ENCODE assay signal across 10 cellular contexts in the genomic region with DNA sequence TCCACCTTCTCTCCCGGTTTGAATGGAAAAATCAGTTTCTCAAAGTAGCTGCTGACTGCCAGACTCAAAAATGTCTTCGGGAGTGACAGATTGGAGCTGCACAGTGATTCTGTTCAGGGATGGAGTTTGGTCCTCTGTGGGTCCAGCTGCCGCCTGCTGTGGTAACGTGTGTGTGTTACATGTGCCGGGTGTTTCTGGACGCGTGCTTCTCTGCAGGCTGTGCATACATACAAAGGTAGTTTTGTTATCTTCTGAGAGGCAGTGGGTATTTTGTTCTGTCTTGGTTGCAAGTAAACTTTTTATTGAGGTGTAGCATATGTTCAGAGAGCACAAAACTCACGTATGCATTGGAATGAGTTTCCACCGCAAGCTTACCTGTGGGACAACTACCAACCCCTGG. TPM values are rescaled to one million over a fixed set of nuclear protein-coding genes. Genes with fewer than 3 reads are reported as not detected.
A peak's percentile ranks its signal among the peaks of the same experiment; 100 is the strongest.
DNase-seq lines count a peak whose midpoint lies in the region; ATAC-seq and TF ChIP-seq lines count a peak whose summit lies in the region.
"Had no signal": no experiment of that assay in that cellular context is flagged by ENCODE, and none has a peak within 500 bp of the region (broad histone marks: within the 10 kb centered on the region; RNA-seq: fewer than 3 reads in every experiment).

No MANE protein-coding gene starts in this region.

- in situ Hi-C loops in Caki2 (cut with HindIII; ENCODE audit: low pct_unique_long_range_greater_than_20kb, low sequenced_read_pairs): loop anchor here (25.0 kb wide), 2 partner anchors 89 to 189 kb away; no protein-coding TSS in a partner anchor

- DNase-seq in Caki2 (ENCODE audit: low read depth) (peak; percentile 51), SK-N-MC (ENCODE audit: low read depth, low spot score) (no peak), retinal pigment epithelial cell (ENCODE audit: low read depth) (no peak)
- DNase-seq: activated naive CD4-positive, alpha-beta T cell treated with anti-CD3 and anti-CD28 coated beads for 36 hours; natural killer cell had no signal

- WGBS in gastroesophageal sphincter (ENCODE audit: low coverage in 1 of 2), 2 donors: 22 to 36% methylated on average over 6 to 9 of the region's 9 CpGs

- peak overlapping the region; percentile 44 for H3K4me3 ChIP-seq in SK-N-MC
- peak overlapping the region; percentile 53 to 61 for H3K4me3 ChIP-seq in gastroesophageal sphincter
- H3K4me3 ChIP-seq in retinal pigment epithelial cell (ENCODE audit: low read length): peak overlapping the region; percentile 63

- H3K27ac ChIP-seq in SK-N-MC (no peak overlapping the region), gastroesophageal sphincter (peak overlapping the region; percentile 67 to 92 (median 86))

- ATAC-seq in gastroesophageal sphincter: no peak
- ATAC-seq in HG03280 (IDR thresholded peaks at IDR 0.05; ENCODE audit: unreplicated experiment): no peak
- ATAC-seq in HG02642 (IDR thresholded peaks at IDR 0.05; ENCODE audit: poor library complexity, unreplicated experiment): no peak
- no peak for ATAC-seq in activated CD4-positive, CD25-positive, alpha-beta regulatory T cell treated with anti-CD3 and anti-CD28 coated beads, Interleukin-2, amount 50 U/mL, for 24 hours
- ATAC-seq in GM19023 (IDR thresholded peaks at IDR 0.05; ENCODE audit: unreplicated experiment): no peak
- ATAC-seq: natural killer cell had no signal

- H3K27me3 ChIP-seq in gastroesophageal sphincter: no peaks in the 10 kb centered on the region

- no peak for TF ChIP-seq POLR2A in gastroesophageal sphincter (IDR thresholded peaks at IDR 0.05)

- TF ChIP-seq EP300 in gastroesophageal sphincter (IDR thresholded peaks at IDR 0.05): no peak

- no peak for TF ChIP-seq CTCF in gastroesophageal sphincter (IDR thresholded peaks at IDR 0.05)
- no peak for TF ChIP-seq CTCF in retinal pigment epithelial cell (conservative IDR thresholded peaks at IDR 0.05; ENCODE audit: low read depth, low read length)

- H3K36me3 ChIP-seq in SK-N-MC (ENCODE audit: insufficient read depth, low read length) (no peaks in the 10 kb centered on the region), gastroesophageal sphincter (peaks cover 0 to 16% of the 10 kb centered on the region in 2 donors)

- H3K9me3 ChIP-seq in SK-N-MC (ENCODE audit: low read depth, low read length) (no peaks in the 10 kb centered on the region), gastroesophageal sphincter (no peaks in the 10 kb centered on the region)

- H3K4me1 ChIP-seq in gastroesophageal sphincter: peaks cover 11 to 74% (median 41%) of the 10 kb centered on the region in 3 donors

- H3K9ac ChIP-seq in SK-N-MC (ENCODE audit: insufficient read length): no peak overlapping the region

RNA-seq across cellular contexts. Expression of a gene that starts 41.3 kb away (rescaled TPM):
- 93.9 and 117 TPM in 2 replicates for total RNA-seq in Caki2 (2014; rRNA removed; shearing (Covaris generic); ENCODE audit: low replicate concordance)
- 10 to 100 TPM; 22.7 to 47.0 (median 31.0) TPM for total RNA-seq in gastroesophageal sphincter
